Comparison of ENCODE assay signal across 10 cellular contexts in genomic region chr20:32474009-32474716, GRCh38.
A peak's percentile ranks its signal among the peaks of the same experiment; 100 is the strongest.
DNase-seq lines count a peak whose midpoint lies in the region; FAIRE-seq and TF ChIP-seq lines count a peak whose summit lies in the region.
"Had no signal": no experiment of that assay in that cellular context is flagged by ENCODE, and none has a peak within 500 bp of the region (broad histone marks: within the 10 kb centered on the region; RNA-seq: fewer than 3 reads in every experiment).

No MANE protein-coding gene starts in this region.

- FAIRE-seq in HTR-8/SVneo (lab: Jason Lieb, UNC): no peak

- no peaks in the 10 kb centered on the region for H3F3A ChIP-seq in GM23248 (ENCODE audit: insufficient read depth)
- peaks cover 33% of the 10 kb centered on the region for H3F3A ChIP-seq in smooth muscle cell (ENCODE audit: low read depth)

- TF ChIP-seq RAD21 in liver (IDR thresholded peaks at IDR 0.05): no peak

- no peak for DNase-seq in GM23248
- DNase-seq in smooth muscle cell (lab: John Stamatoyannopoulos, UW; ENCODE audit: unreplicated experiment): no peak
- DNase-seq in KBM-7: no peak
- no peak for DNase-seq in HTR-8/SVneo (ENCODE audit: insufficient read length, low spot score)
- DNase-seq in erythroblast (lab: John Stamatoyannopoulos, UW): no peak
- no peak for DNase-seq in NOMO-1 treated with dmso at 0.1 percent for 144 hours (lab: John Stamatoyannopoulos, UW; ENCODE audit: unreplicated experiment)
- DNase-seq: activated CD4-positive, alpha-beta T cell treated with anti-CD3 and anti-CD28 coated beads, Interleukin-2, amount 50 U/mL, for 1 hour; NCI-H524 had no signal

- H3K4me2 ChIP-seq in GM23248 (ENCODE audit: unreplicated experiment) (peak overlapping the region; percentile 81), smooth muscle cell (peak overlapping the region; percentile 89)

- no peaks in the 10 kb centered on the region for H3K9me3 ChIP-seq in GM23248 (ENCODE audit: low read depth)
- no peaks in the 10 kb centered on the region for H3K9me3 ChIP-seq in liver (ENCODE audit: control insufficient read depth in 4 of 4, low read length in 3 of 4)
- no peaks in the 10 kb centered on the region for H3K9me3 ChIP-seq in smooth muscle cell (replicated peaks; ENCODE audit: low read depth)

- H3K4me1 ChIP-seq in GM23248 (ENCODE audit: insufficient read depth) (peaks cover 20% of the 10 kb centered on the region), liver (ENCODE audit: control insufficient read depth in 4 of 4, insufficient read depth in 4 of 4, low read length in 3 of 4) (peaks cover 37 to 66% (median 48%) of the 10 kb centered on the region in 4 donors), smooth muscle cell (ENCODE audit: low read depth) (peaks cover 44% of the 10 kb centered on the region)

- TF ChIP-seq POLR2A in erythroblast (IDR thresholded peaks at IDR 0.05; ENCODE audit: low read length): no peak

- in situ Hi-C loops in GM23248 (cut with MboI): no loop called here
- in situ Hi-C loops in KBM-7 (cut with MboI; ENCODE audit: low pct_unique_long_range_greater_than_20kb, low sequenced_read_pairs): no loop called here

- WGBS in GM23248 (ENCODE audit: low coverage in 1 of 2, low lambda C conversion rate in 2 of 2, missing lambda C conversion rate in 2 of 2), 2 experiments: 92 to 93% methylated on average over 18 of the region's 18 CpGs
- WGBS in liver: 74% methylated on average over 18 of the region's 18 CpGs
- WGBS in smooth muscle cell (ENCODE audit: low lambda C conversion rate): 94% methylated on average over 18 of the region's 18 CpGs

- H3K79me2 ChIP-seq in GM23248 (ENCODE audit: insufficient read depth) (peaks cover 67% of the 10 kb centered on the region), smooth muscle cell (ENCODE audit: low read depth) (peaks cover 90% of the 10 kb centered on the region)

- H3K27ac ChIP-seq in GM23248 (peak overlapping the region; percentile 92; the same call in 1 of the 2 replicates), cingulate gyrus (ENCODE audit: low read depth, low read length) (peak overlapping the region; percentile 93), liver (ENCODE audit: low read depth in 1 of 2, low read length in 2 of 2) (peak overlapping the region; percentile 68 to 75), smooth muscle cell (ENCODE audit: low read depth) (peak overlapping the region; percentile 98)

- TF ChIP-seq CTCF in liver (IDR thresholded peaks at IDR 0.05; ENCODE audit: low read depth, low read length, missing input control) (no peak), smooth muscle cell (IDR thresholded peaks at IDR 0.05; ENCODE audit: borderline replicate concordance, insufficient read depth, poor library complexity, severe bottlenecking) (no peak)

- peak overlapping the region; percentile 71 for H3K4me3 ChIP-seq in GM23248
- H3K4me3 ChIP-seq in liver (ENCODE audit: low read depth in 1 of 3, low read length in 3 of 3): no peak overlapping the region
- no peak overlapping the region for H3K4me3 ChIP-seq in smooth muscle cell

- H3K9me2 ChIP-seq in GM23248 (ENCODE audit: insufficient read depth): no peaks in the 10 kb centered on the region

- H2AFZ ChIP-seq in GM23248 (peak overlapping the region; percentile 86; the same call in 1 of the 2 replicates), smooth muscle cell (ENCODE audit: low read depth) (no peak overlapping the region)

- H3K36me3 ChIP-seq in GM23248 (ENCODE audit: low read depth) (no peaks in the 10 kb centered on the region), liver (ENCODE audit: control insufficient read depth in 4 of 4, insufficient read depth in 3 of 4, low read depth in 1 of 4, low read length in 3 of 4) (no peaks in the 10 kb centered on the region), smooth muscle cell (ENCODE audit: low read depth) (no peaks in the 10 kb centered on the region)

- H3K27me3 ChIP-seq in GM23248 (replicated peaks; ENCODE audit: insufficient read depth): no peaks in the 10 kb centered on the region
- no peaks in the 10 kb centered on the region for H3K27me3 ChIP-seq in liver (ENCODE audit: control insufficient read depth in 4 of 4, insufficient read depth in 4 of 4, low read length in 3 of 4)
- H3K27me3 ChIP-seq in smooth muscle cell (ENCODE audit: low read depth): no peaks in the 10 kb centered on the region

- H3K9ac ChIP-seq in GM23248 (peak overlapping the region; percentile 87), liver (ENCODE audit: low read depth in 1 of 2, low read length in 2 of 2) (no peak overlapping the region), smooth muscle cell (ENCODE audit: low read depth) (peak overlapping the region; percentile 88)

- H4K20me1 ChIP-seq in GM23248 (ENCODE audit: insufficient read depth) (no peaks in the 10 kb centered on the region), smooth muscle cell (ENCODE audit: low read depth) (peaks cover 68% of the 10 kb centered on the region)

TF ChIP-seq in liver, 16 proteins besides CTCF, POLR2A, EP300 and RAD21:
- TF ChIP-seq JUND (IDR thresholded peaks at IDR 0.05): no peak

Comparison
In these comparisons a context has a peak if more than half of its experiments do, and no peak if none do; other contexts are left out.
1. H3K9ac ChIP-seq: peak in GM23248 (single experiment) and smooth muscle cell (single experiment); none in liver (0 of 2).
2. Peak in every context shown above with its lines, with median percentiles within 50 percentile points of each other: H3K27ac ChIP-seq.